In genomic region chr5:108748010-108748353, GRCh38 we compare ENCODE assay signal across 8 cellular contexts. TPM values are rescaled to one million over a fixed set of nuclear protein-coding genes. Genes with fewer than 3 reads are reported as not detected.
DNase-seq lines count a peak whose midpoint lies in the region; ATAC-seq and TF ChIP-seq lines count a peak whose summit lies in the region.

No MANE protein-coding gene starts in this region.

- peaks cover 4% of the 10 kb centered on the region for H3K79me2 ChIP-seq in parathyroid adenoma

- no peak for DNase-seq in GM06990 (ENCODE audit: extremely low read depth, insufficient read length)
- DNase-seq in SK-N-MC (ENCODE audit: low read depth, low spot score) = no peak
- DNase-seq in esophagus squamous epithelium (lab: John Stamatoyannopoulos, UW) = no peak
- DNase-seq in EL = no peak

- H3K36me3 ChIP-seq in GM06990 (ENCODE audit: control insufficient read depth, insufficient read depth, low read length) (no peaks in the 10 kb centered on the region), SK-N-MC (ENCODE audit: insufficient read depth, low read length) (no peaks in the 10 kb centered on the region), esophagus squamous epithelium (no peaks in the 10 kb centered on the region), parathyroid adenoma (ENCODE audit: control insufficient read depth, insufficient read depth, low read length) (no peaks in the 10 kb centered on the region)

- no peak for ATAC-seq in HG03025 (IDR thresholded peaks at IDR 0.05; ENCODE audit: low FRiP score, unreplicated experiment)
- ATAC-seq in GM21447 (IDR thresholded peaks at IDR 0.05; ENCODE audit: unreplicated experiment) = no peak
- no peak for ATAC-seq in GM19397 (IDR thresholded peaks at IDR 0.05; ENCODE audit: unreplicated experiment)

- H3K9me3 ChIP-seq in SK-N-MC (ENCODE audit: low read depth, low read length) (no peaks in the 10 kb centered on the region), esophagus squamous epithelium (no peaks in the 10 kb centered on the region), parathyroid adenoma (ENCODE audit: control insufficient read depth, low read length) (no peaks in the 10 kb centered on the region)

- H3K4me1 ChIP-seq in esophagus squamous epithelium = peaks cover 5 to 47% (median 10%) of the 10 kb centered on the region in 3 donors
- no peaks in the 10 kb centered on the region for H3K4me1 ChIP-seq in parathyroid adenoma

- H3K4me2 ChIP-seq in parathyroid adenoma (ENCODE audit: low read length) = peak overlapping the region; percentile 99

- no peak for TF ChIP-seq CTCF in GM06990 (IDR thresholded peaks at IDR 0.05; ENCODE audit: insufficient read depth, low read length, poor library complexity, severe bottlenecking)
- no peak for TF ChIP-seq CTCF in esophagus squamous epithelium (IDR thresholded peaks at IDR 0.05)
- TF ChIP-seq CTCF in parathyroid adenoma (IDR thresholded peaks at IDR 0.05) = no peak

- 0% methylated on average over 9 to 10 of the region's 10 CpGs for WGBS in esophagus squamous epithelium, 2 donors

- intact Hi-C loops in esophagus squamous epithelium (cut with DNase I) = no loop called here

- H3K27ac ChIP-seq in SK-N-MC (peak overlapping the region; percentile 53), esophagus squamous epithelium (peak overlapping the region; percentile 97 to 100 (median 99)), parathyroid adenoma (peak overlapping the region; percentile 96)

- no peaks in the 10 kb centered on the region for H3K27me3 ChIP-seq in GM06990 (replicated peaks; ENCODE audit: control insufficient read depth, insufficient read depth, low read length)
- H3K27me3 ChIP-seq in esophagus squamous epithelium = no peaks in the 10 kb centered on the region
- H3K27me3 ChIP-seq in parathyroid adenoma (ENCODE audit: control insufficient read depth, insufficient read depth, low read length) = no peaks in the 10 kb centered on the region

- H2AFZ ChIP-seq in parathyroid adenoma = peak overlapping the region; percentile 92

- TF ChIP-seq POLR2A in esophagus squamous epithelium (IDR thresholded peaks at IDR 0.05) = no peak

- peak overlapping the region; percentile 84 for H3K9ac ChIP-seq in SK-N-MC (ENCODE audit: insufficient read length)
- peak overlapping the region; percentile 96 for H3K9ac ChIP-seq in parathyroid adenoma

- H3K4me3 ChIP-seq in GM06990 (replicated peaks; ENCODE audit: low read depth, low read length) (peak overlapping the region; percentile 94), SK-N-MC (peak overlapping the region; percentile 92), esophagus squamous epithelium (peak overlapping the region; percentile 65 to 92 (median 77)), parathyroid adenoma (ENCODE audit: low read depth, low read length) (peak overlapping the region; percentile 97)

RNA-seq across cellular contexts. Expression of gene FER, which starts 0.3 kb away (rescaled TPM):
- 10 to 100 TPM; 13.4 to 30.0 (median 19.6) TPM for total RNA-seq in esophagus squamous epithelium
